1 cellular context compared by ENCODE assay signal in the genomic region with DNA sequence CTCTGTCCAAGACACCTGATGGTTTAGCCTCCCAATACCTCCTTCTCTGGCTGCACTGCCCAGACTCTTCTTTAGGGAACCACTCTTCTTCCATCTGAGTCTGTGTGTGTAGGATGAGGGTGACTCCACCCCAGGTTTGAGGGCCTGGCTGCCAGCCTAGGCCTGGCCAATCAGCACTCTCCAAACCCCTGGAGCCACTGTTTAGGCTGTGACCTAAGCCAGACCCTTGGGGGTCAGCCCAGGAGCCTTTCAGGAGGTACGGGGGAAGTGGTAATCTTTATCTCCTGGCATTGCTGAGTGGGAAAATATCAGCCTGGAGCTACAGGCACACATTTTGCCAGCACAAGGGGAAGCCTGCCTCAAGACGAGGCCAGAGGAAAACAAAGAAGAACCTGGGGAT.
TF ChIP-seq lines count a peak whose summit lies in the region.

No MANE protein-coding gene starts in this region.

TF ChIP-seq in SK-N-SH, 30 proteins besides CTCF, POLR2A, EP300 and RAD21:
- TF ChIP-seq CHD2 (IDR thresholded peaks at IDR 0.05; ENCODE audit: low read length, partially characterized antibody) (no peak), RCOR1 (IDR thresholded peaks at IDR 0.05; ENCODE audit: low read length) (no peak), JUND (IDR thresholded peaks at IDR 0.05) (no peak), FOXM1 (IDR thresholded peaks at IDR 0.05; ENCODE audit: low read depth) (no peak), REST (IDR thresholded peaks at IDR 0.05; ENCODE audit: low read depth, low read length) (no peak), EZH2phosphoT487 (IDR thresholded peaks at IDR 0.05; ENCODE audit: borderline replicate concordance, low read depth) (no peak), GATA2 (CRISPR knock-in tag; IDR thresholded peaks at IDR 0.05) (no peak), IRF3 (IDR thresholded peaks at IDR 0.05; ENCODE audit: low read depth, low read length) (no peak), POLR2AphosphoS5 (IDR thresholded peaks at IDR 0.05; ENCODE audit: low read depth, low read length) (no peak), RXRA (IDR thresholded peaks at IDR 0.05; ENCODE audit: borderline replicate concordance, low read depth) (no peak), FOSL2 (IDR thresholded peaks at IDR 0.05; ENCODE audit: borderline replicate concordance, low read depth) (no peak), YY1 (IDR thresholded peaks at IDR 0.05; ENCODE audit: low read depth) (no peak), NFIC (IDR thresholded peaks at IDR 0.05; ENCODE audit: borderline replicate concordance) (no peak), FOXJ3 (CRISPR knock-in tag; IDR thresholded peaks at IDR 0.05) (no peak), RFX5 (IDR thresholded peaks at IDR 0.05; ENCODE audit: low read length) (no peak), MXI1 (IDR thresholded peaks at IDR 0.05; ENCODE audit: low read depth, low read length) (no peak), SIN3A (IDR thresholded peaks at IDR 0.05; ENCODE audit: borderline replicate concordance, low read depth, low read length) (no peak), MEF2A (IDR thresholded peaks at IDR 0.05; ENCODE audit: borderline replicate concordance, low read depth) (no peak)
